ENCODE assay signal across 8 cellular contexts in the genomic region with DNA sequence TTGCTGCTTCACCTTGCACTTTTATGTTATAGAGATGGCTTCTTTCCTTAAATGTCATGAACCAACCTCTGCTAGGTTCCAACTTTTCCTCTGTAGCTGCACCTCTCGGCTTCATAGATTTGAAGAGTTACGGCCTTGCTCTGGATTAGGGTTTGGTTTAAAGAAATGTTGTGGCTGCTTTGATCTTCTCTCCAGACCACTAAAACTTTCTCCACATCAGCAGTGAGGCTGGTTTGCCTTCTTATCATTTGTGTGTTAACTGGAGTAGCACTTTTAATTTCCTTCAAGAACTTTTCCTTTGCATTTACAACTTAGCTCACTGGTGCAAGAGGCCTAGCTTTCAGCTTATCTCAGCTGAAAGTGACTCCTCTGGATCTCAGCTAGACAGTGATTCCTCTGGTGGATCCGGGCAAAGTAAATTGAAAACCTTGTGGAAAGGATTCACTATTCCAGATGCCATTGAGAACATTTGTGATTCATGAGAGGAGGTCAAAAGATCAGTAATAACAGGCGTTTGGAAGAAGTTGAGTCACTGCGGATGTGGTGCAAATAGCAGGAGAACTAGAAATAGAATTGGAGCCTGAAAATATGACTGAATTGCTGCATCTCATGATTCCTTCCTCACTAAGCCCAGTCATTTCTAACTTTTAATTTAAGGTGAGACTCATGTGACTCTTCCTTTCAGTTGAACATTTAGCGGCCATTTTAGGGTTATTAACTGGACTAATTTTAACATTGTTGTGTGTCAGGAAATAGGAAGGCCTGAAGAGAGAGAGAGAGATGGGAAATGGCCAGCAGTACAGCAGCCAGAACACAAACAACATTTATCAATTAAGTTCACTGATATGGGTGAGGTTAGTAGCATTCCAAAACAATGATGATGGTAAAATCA. TPM values are rescaled to one million over a fixed set of nuclear protein-coding genes. Genes with fewer than 3 reads are reported as not detected.
A peak's percentile ranks its signal among the peaks of the same experiment; 100 is the strongest.
DNase-seq lines count a peak whose midpoint lies in the region; ATAC-seq and TF ChIP-seq lines count a peak whose summit lies in the region.

No MANE protein-coding gene starts in this region.

- H3K9ac ChIP-seq in smooth muscle cell (ENCODE audit: low read depth) = peak overlapping the region; percentile 72
- no peak overlapping the region for H3K9ac ChIP-seq in MM.1S (ENCODE audit: low read length)

- H3F3A ChIP-seq in smooth muscle cell (ENCODE audit: low read depth) = peaks cover 17% of the 10 kb centered on the region
- H3F3A ChIP-seq in MM.1S (ENCODE audit: insufficient read depth, low read length) = no peaks in the 10 kb centered on the region

- DNase-seq in Daoy (ENCODE audit: low read depth) (peak; percentile 89), M059J (ENCODE audit: low read depth) (peak; percentile 99), coronary artery (ENCODE audit: low spot score) (no peak), smooth muscle cell (lab: John Stamatoyannopoulos, UW; ENCODE audit: unreplicated experiment) (no peak), GF-D8 (lab: John Stamatoyannopoulos, UW) (no peak), MM.1S (no peak), NCI-H1092 (lab: John Stamatoyannopoulos, UW) (no peak)

- H3K4me2 ChIP-seq in smooth muscle cell (peak overlapping the region; percentile 49), MM.1S (ENCODE audit: low read depth, low read length) (no peak overlapping the region)

- H3K36me3 ChIP-seq in smooth muscle cell (ENCODE audit: low read depth) (no peaks in the 10 kb centered on the region), MM.1S (replicated peaks; ENCODE audit: insufficient read depth, low read length) (no peaks in the 10 kb centered on the region)

- H3K9me2 ChIP-seq in MM.1S (replicated peaks; ENCODE audit: insufficient read depth, low read length) = no peaks in the 10 kb centered on the region

- WGBS in smooth muscle cell (ENCODE audit: low lambda C conversion rate) = 12% methylated on average over 6 of the region's 6 CpGs

- TF ChIP-seq CTCF in coronary artery (IDR thresholded peaks at IDR 0.05) = no peak
- no peak for TF ChIP-seq CTCF in smooth muscle cell (IDR thresholded peaks at IDR 0.05; ENCODE audit: borderline replicate concordance, insufficient read depth, poor library complexity, severe bottlenecking)
- TF ChIP-seq CTCF in MM.1S (IDR thresholded peaks at IDR 0.05; ENCODE audit: low read length) = no peak

- no peak overlapping the region for H3K4me3 ChIP-seq in coronary artery
- no peak overlapping the region for H3K4me3 ChIP-seq in smooth muscle cell
- no peak overlapping the region for H3K4me3 ChIP-seq in MM.1S (ENCODE audit: low read length)

- H3K79me2 ChIP-seq in smooth muscle cell (ENCODE audit: low read depth) = no peaks in the 10 kb centered on the region
- no peaks in the 10 kb centered on the region for H3K79me2 ChIP-seq in MM.1S (ENCODE audit: low read length)

- H3K9me3 ChIP-seq in smooth muscle cell (replicated peaks; ENCODE audit: low read depth) = no peaks in the 10 kb centered on the region
- H3K9me3 ChIP-seq in MM.1S (replicated peaks; ENCODE audit: insufficient read depth, low read length) = no peaks in the 10 kb centered on the region

- H2AFZ ChIP-seq in smooth muscle cell (ENCODE audit: low read depth) (no peak overlapping the region), MM.1S (ENCODE audit: low read length) (no peak overlapping the region)

- H3K27me3 ChIP-seq in smooth muscle cell (ENCODE audit: low read depth) = no peaks in the 10 kb centered on the region
- no peaks in the 10 kb centered on the region for H3K27me3 ChIP-seq in MM.1S (replicated peaks; ENCODE audit: insufficient read depth, low read length)

- H3K4me1 ChIP-seq in smooth muscle cell (ENCODE audit: low read depth) = peaks cover 3% of the 10 kb centered on the region
- H3K4me1 ChIP-seq in MM.1S (ENCODE audit: low read length) = no peaks in the 10 kb centered on the region

- H3K27ac ChIP-seq in coronary artery (peak overlapping the region; percentile 55 to 85), smooth muscle cell (ENCODE audit: low read depth) (peak overlapping the region; percentile 95), MM.1S (ENCODE audit: low read length) (no peak overlapping the region)

- no peaks in the 10 kb centered on the region for H4K20me1 ChIP-seq in smooth muscle cell (ENCODE audit: low read depth)
- no peaks in the 10 kb centered on the region for H4K20me1 ChIP-seq in MM.1S (ENCODE audit: insufficient read depth, low read length)

- ATAC-seq in GM21423 (IDR thresholded peaks at IDR 0.05; ENCODE audit: unreplicated experiment) = peak; percentile 63

RNA-seq across cellular contexts. Expression of a gene that starts 16.2 kb away (rescaled TPM):
- not detected in 2 replicates for total RNA-seq in Daoy (2014; rRNA removed; shearing (Covaris generic))
- not detected in 2 replicates for total RNA-seq in M059J (2014; rRNA removed; shearing (Covaris generic))
- total RNA-seq in smooth muscle cell = 224 and 333 TPM in 2 replicates
- polyA plus RNA-seq in smooth muscle cell = 88.7 and 119 TPM in 2 replicates

Comparison
In these comparisons a context has a peak if more than half of its experiments do, and no peak if none do; other contexts are left out.
1. DNase-seq: peak in Daoy (single experiment) and M059J (single experiment); none in coronary artery (single experiment), smooth muscle cell (single experiment), GF-D8 (single experiment), MM.1S (single experiment) and NCI-H1092 (single experiment).
2. RNA of a gene that starts 16.2 kb away (total RNA-seq): 224 to 333 TPM in smooth muscle cell; not detected in Daoy and not detected in M059J; every median in the first group is over 100 times any median in the second.